ENCODE assay signal across 9 cellular contexts in genomic region chr10:125062244-125063208, GRCh38.
DNase-seq lines count a peak whose midpoint lies in the region; ATAC-seq, FAIRE-seq and TF ChIP-seq lines count a peak whose summit lies in the region.
"Had no signal": no experiment of that assay in that cellular context is flagged by ENCODE, and none has a peak within 500 bp of the region (broad histone marks: within the 10 kb centered on the region; RNA-seq: fewer than 3 reads in every experiment).

No MANE protein-coding gene starts in this region.

- no peak for TF ChIP-seq RAD21 in HepG2 (CRISPR knock-in tag; IDR thresholded peaks at IDR 0.05)

- 67% methylated on average over 11 of the region's 26 CpGs for WGBS in right lobe of liver (ENCODE audit: insufficient coverage, low coverage, low lambda C conversion rate, missing lambda C conversion rate)
- WGBS in HepG2 (ENCODE audit: low lambda C conversion rate), result 44% methylated on average over 26 of the region's 26 CpGs
- WGBS in esophagus squamous epithelium, 2 donors, result 73 to 84% methylated on average over 25 to 26 of the region's 26 CpGs
- 59 to 63% methylated on average over 26 of the region's 26 CpGs for WGBS in aorta, 2 donors

- TF ChIP-seq POLR2A in right lobe of liver (IDR thresholded peaks at IDR 0.05) (no peak), HepG2 (IDR thresholded peaks at IDR 0.05; ENCODE audit: insufficient read depth in 1 of 2, low read depth in 2 of 2, low read length in 2 of 2) (no peak), esophagus squamous epithelium (IDR thresholded peaks at IDR 0.05) (no peak)

- no peak overlapping the region for H3K9ac ChIP-seq in HepG2 (ENCODE audit: insufficient read depth, low read depth, low read length)

- no peaks in the 10 kb centered on the region for H3K9me3 Mint-ChIP-seq in nephron

- intact Hi-C loops in right lobe of liver (cut with DNase I), result no loop called here
- intact Hi-C loops in HepG2 (cut with micrococcal nuclease; ENCODE audit: unreplicated experiment), result loop anchor here (5.0 kb wide), 1 partner anchor 60 kb away; no protein-coding TSS in a partner anchor
- intact Hi-C loops in esophagus squamous epithelium (cut with DNase I), result loop anchor here (10.0 kb wide), 1 partner anchor 92 kb away; no protein-coding TSS in a partner anchor
- intact Hi-C loops in aorta (cut with DNase I), result loop anchor here in 1 of 2 donors (5.0 kb wide), 3 partner anchors 45 to 145 kb away; no protein-coding TSS in a partner anchor

- in situ Hi-C loops in HepG2 (cut with HindIII; ENCODE audit: extremely low pct_ligation_motif_present, low pct_unique_long_range_greater_than_20kb), result no loop called here

- ATAC-seq in right lobe of liver (peak in 3 of 4 donors; percentile 6 to 33 (median 8)), HepG2 (no peak), aorta (ENCODE audit: low FRiP score) (no peak), HG02798 (IDR thresholded peaks at IDR 0.05; ENCODE audit: poor library complexity, unreplicated experiment) (no peak)

- H3K27ac Mint-ChIP-seq in nephron, result peak overlapping the region; percentile 99 to 100 (median 99)

- TF ChIP-seq CTCF in right lobe of liver (IDR thresholded peaks at IDR 0.05) (no peak), HepG2 (CRISPR knock-in tag; IDR thresholded peaks at IDR 0.05) (no peak), esophagus squamous epithelium (IDR thresholded peaks at IDR 0.05) (no peak), nephron (IDR thresholded peaks at IDR 0.05; ENCODE audit: unreplicated experiment in 3 of 3) (no peak)

- H3K79me2 ChIP-seq in HepG2 (ENCODE audit: insufficient read depth, low read length), result no peaks in the 10 kb centered on the region

- DNase-seq in right lobe of liver (no peak), HepG2 (ENCODE audit: low spot score) (no peak), esophagus squamous epithelium (lab: John Stamatoyannopoulos, UW) (no peak), aorta (peak in 1 of 2 donors; percentile 46)
- no peak for DNase-seq in stimulated activated CD4-positive, alpha-beta T cell treated with anti-CD3 and anti-CD28 coated beads, Interleukin-4, amount 100 ng/mL, for 4 hours
- no peak for DNase-seq in stimulated activated CD4-positive, alpha-beta T cell treated with anti-CD3 and anti-CD28 coated beads, Interleukin-1b, Interleukin-23, amount 100 ng/mL, for 48 hours
- DNase-seq: activated gamma-delta T cell treated with Interleukin-2 at 50 U/mL for 16 hours had no signal

- H3K27ac ChIP-seq in right lobe of liver (no peak overlapping the region), HepG2 (ENCODE audit: extremely low read length, insufficient read depth, low read length) (no peak overlapping the region), esophagus squamous epithelium (peak overlapping the region; percentile 62 to 92 (median 90)), aorta (ENCODE audit: low read depth in 1 of 2, low read length in 2 of 2) (peak overlapping the region; percentile 73 to 97)

- H2AFZ ChIP-seq in HepG2 (ENCODE audit: low read length), result no peak overlapping the region

- H3K27me3 ChIP-seq in right lobe of liver, result no peaks in the 10 kb centered on the region
- H3K27me3 ChIP-seq in HepG2 (ENCODE audit: control insufficient read depth in 1 of 2, insufficient read depth in 2 of 2, low read length in 2 of 2), result peaks cover 4 to 46% of the 10 kb centered on the region in 2 experiments; a peak in 3 of 5 replicates
- H3K27me3 ChIP-seq in esophagus squamous epithelium, result no peaks in the 10 kb centered on the region
- H3K27me3 ChIP-seq in aorta (ENCODE audit: control insufficient read depth in 1 of 2, insufficient read depth in 2 of 2, low read length in 1 of 2), result no peaks in the 10 kb centered on the region

- FAIRE-seq in HepG2 (lab: Jason Lieb, UNC), result no peak

- CTCF ChIA-PET in HepG2 (lab: Yijun Ruan, JAX; ENCODE audit: low intra/inter-chr PET ratio, low total read pairs), result no interaction called here

- TF ChIP-seq EP300 in HepG2 (IDR thresholded peaks at IDR 0.05; ENCODE audit: low read depth in 2 of 2, low read length in 2 of 2) (no peak), HepG2 (CRISPR knock-in tag; IDR thresholded peaks at IDR 0.05; ENCODE audit: borderline replicate concordance) (no peak)

- no peak overlapping the region for H3K4me2 ChIP-seq in HepG2 (ENCODE audit: low read depth, low read length)

- H3K4me3 Mint-ChIP-seq in nephron, result peak overlapping the region; percentile 34 to 64 (median 42)

- POLR2A ChIA-PET in HepG2 (lab: Yijun Ruan, JAX), result no interaction called here

- H3K4me3 ChIP-seq in right lobe of liver (no peak overlapping the region), HepG2 (replicated peaks in 1 of 3; ENCODE audit: insufficient read depth in 1 of 3, low read depth in 2 of 3, low read length in 3 of 3) (no peak overlapping the region), esophagus squamous epithelium (no peak overlapping the region), aorta (ENCODE audit: low read length in 2 of 2) (no peak overlapping the region)

- no peaks in the 10 kb centered on the region for H3K27me3 Mint-ChIP-seq in nephron (ENCODE audit: low read depth)

- H3K36me3 ChIP-seq in right lobe of liver (no peaks in the 10 kb centered on the region), HepG2 (replicated peaks in 1 of 2; ENCODE audit: control insufficient read depth in 1 of 2, insufficient read depth in 2 of 2, low read length in 2 of 2) (no peaks in the 10 kb centered on the region), esophagus squamous epithelium (no peaks in the 10 kb centered on the region), aorta (ENCODE audit: control insufficient read depth in 1 of 2, insufficient read depth in 2 of 2, low read length in 1 of 2) (peaks cover 0 to 3% of the 10 kb centered on the region in 2 donors)

- H3K4me1 ChIP-seq in right lobe of liver (peaks cover 0 to 21% (median 7%) of the 10 kb centered on the region in 4 donors), HepG2 (ENCODE audit: insufficient read depth, low read length) (peaks cover 7% of the 10 kb centered on the region; the same call in 1 of the 2 replicates), esophagus squamous epithelium (peaks cover 60 to 96% (median 86%) of the 10 kb centered on the region in 3 donors), aorta (ENCODE audit: control insufficient read depth in 1 of 2, insufficient read depth in 2 of 2, low read length in 2 of 2) (peaks cover 6 to 7% of the 10 kb centered on the region in 2 donors)

- peaks cover 16% of the 10 kb centered on the region for H3K36me3 Mint-ChIP-seq in nephron (ENCODE audit: low read depth)

- H3K9me3 ChIP-seq in right lobe of liver, result no peaks in the 10 kb centered on the region
- H3K9me3 ChIP-seq in HepG2 (ENCODE audit: low read length), result no peaks in the 10 kb centered on the region
- no peaks in the 10 kb centered on the region for H3K9me3 ChIP-seq in esophagus squamous epithelium
- H3K9me3 ChIP-seq in aorta (ENCODE audit: control insufficient read depth, low read length), result no peaks in the 10 kb centered on the region

- BruUV-seq in HepG2 (replicated peaks; lab: Mats Ljungman, UMichigan), result no TSS peak

- no peaks in the 10 kb centered on the region for H4K20me1 ChIP-seq in HepG2 (ENCODE audit: insufficient read depth, low read length)

- peaks cover 91% of the 10 kb centered on the region for H3K4me1 Mint-ChIP-seq in nephron

TF ChIP-seq in HepG2, 621 proteins besides CTCF, POLR2A, EP300 and RAD21:
- TF ChIP-seq MAF1 (CRISPR knock-in tag; IDR thresholded peaks at IDR 0.05; ENCODE audit: borderline replicate concordance) (no peak), KLF16 (CRISPR knock-in tag; IDR thresholded peaks at IDR 0.05) (no peak), PRMT3 (CRISPR knock-in tag; IDR thresholded peaks at IDR 0.05; ENCODE audit: borderline replicate concordance, low read depth) (no peak), LRRFIP1 (CRISPR knock-in tag; conservative IDR thresholded peaks at IDR 0.05) (no peak), ZNF564 (CRISPR knock-in tag; IDR thresholded peaks at IDR 0.05) (no peak), ZNF224 (CRISPR knock-in tag; IDR thresholded peaks at IDR 0.05) (no peak), CENPT (CRISPR knock-in tag; IDR thresholded peaks at IDR 0.05; ENCODE audit: low read depth) (no peak), RFXANK (CRISPR knock-in tag; IDR thresholded peaks at IDR 0.05) (no peak), KMT2A (CRISPR knock-in tag; IDR thresholded peaks at IDR 0.05) (no peak), KDM2A (CRISPR knock-in tag; IDR thresholded peaks at IDR 0.05; ENCODE audit: borderline replicate concordance, low read depth) (no peak)

Comparison
In these comparisons a context has a peak if more than half of its experiments do, and no peak if none do; other contexts are left out.
1. ATAC-seq: peak in right lobe of liver (3 of 4); none in HepG2 (single experiment), aorta (single experiment) and HG02798 (single experiment).
2. intact Hi-C loops: an anchor here in HepG2 (5.0 kb wide) and esophagus squamous epithelium (10.0 kb wide); none called in right lobe of liver.
3. H3K27ac ChIP-seq: peak in esophagus squamous epithelium (4 of 4) and aorta (2 of 2); none in right lobe of liver (0 of 3) and HepG2 (single experiment).